ENCODE assay signal across 19 cellular contexts in genomic region chr4:54103190-54103574, GRCh38. TPM values are rescaled to one million over a fixed set of nuclear protein-coding genes. Genes with fewer than 3 reads are reported as not detected.
DNase-seq lines count a peak whose midpoint lies in the region; ATAC-seq and TF ChIP-seq lines count a peak whose summit lies in the region.
"Had no signal": no experiment of that assay in that cellular context is flagged by ENCODE, and none has a peak within 500 bp of the region (broad histone marks: within the 10 kb centered on the region; RNA-seq: fewer than 3 reads in every experiment).

No MANE protein-coding gene starts in this region.

- H3K9me3 ChIP-seq in lower lobe of right lung (no peaks in the 10 kb centered on the region), skeletal muscle tissue (ENCODE audit: control insufficient read depth in 3 of 3, low read length in 3 of 3) (no peaks in the 10 kb centered on the region)
- H3K9me3 ChIP-seq: upper lobe of right lung had no signal

- DNase-seq in NCI-H82 (lab: John Stamatoyannopoulos, UW) (peak; percentile 4), NCI-H82 treated with DMSO at 0.1 percent for 48 hours (lab: John Stamatoyannopoulos, UW; ENCODE audit: unreplicated experiment) (no peak), cerebellar cortex (ENCODE audit: low spot score) (peak; percentile 39), lower lobe of right lung (no peak), DMS 273 (lab: John Stamatoyannopoulos, UW; ENCODE audit: unreplicated experiment) (no peak)
- DNase-seq: activated CD4-positive, alpha-beta T cell treated with anti-CD3 and anti-CD28 coated beads for 48 hours; amniotic stem cell; DMS79 treated with DMSO at 0.1 percent for 48 hours; NCI-H1930; NCI-H69; stimulated activated CD4-positive, alpha-beta T cell treated with anti-CD3 and anti-CD28 coated beads, Interleukin-4, amount 100 ng/mL, for 24 hours had no signal

- H3K27me3 ChIP-seq in lower lobe of right lung (ENCODE audit: low read depth) (peaks cover 97% of the 10 kb centered on the region), skeletal muscle tissue (ENCODE audit: control insufficient read depth in 3 of 3, insufficient read depth in 3 of 3, low read length in 3 of 3) (peaks cover 78 to 86% (median 82%) of the 10 kb centered on the region in 3 donors)

- H3K9ac ChIP-seq in skeletal muscle tissue (ENCODE audit: low read depth in 1 of 3, low read length in 3 of 3), result peak overlapping the region in 1 of 3 donors; percentile 60

- peaks cover 40% of the 10 kb centered on the region for H3K4me1 ChIP-seq in lower lobe of right lung
- peaks cover 23 to 34% (median 34%) of the 10 kb centered on the region in 3 donors for H3K4me1 ChIP-seq in skeletal muscle tissue (ENCODE audit: control insufficient read depth in 3 of 3, insufficient read depth in 3 of 3, low read length in 3 of 3)

- no peak for TF ChIP-seq CTCF in lower lobe of right lung (IDR thresholded peaks at IDR 0.05)

- H3K36me3 ChIP-seq in lower lobe of right lung, result no peaks in the 10 kb centered on the region
- no peaks in the 10 kb centered on the region for H3K36me3 ChIP-seq in skeletal muscle tissue (ENCODE audit: control insufficient read depth in 3 of 3, insufficient read depth in 3 of 3, low read length in 3 of 3)
- H3K36me3 ChIP-seq: upper lobe of right lung had no signal

- intact Hi-C loops in lower lobe of right lung (cut with DNase I), result no loop called here

- no peak overlapping the region for H3K27ac ChIP-seq in lower lobe of right lung
- no peak overlapping the region for H3K27ac ChIP-seq in skeletal muscle tissue (ENCODE audit: low read depth, low read length)
- H3K27ac ChIP-seq: 22Rv1, HL-60, RWPE1, upper lobe of right lung had no signal

- H3K4me3 ChIP-seq in lower lobe of right lung (peak overlapping the region; percentile 19), skeletal muscle tissue (ENCODE audit: low read length in 3 of 3) (peak overlapping the region in 2 of 3 donors; percentile 57 to 63)
- H3K4me3 ChIP-seq: upper lobe of right lung had no signal

- no peak for ATAC-seq in lower lobe of right lung
- ATAC-seq in HG03196 (IDR thresholded peaks at IDR 0.05; ENCODE audit: unreplicated experiment), result no peak
- ATAC-seq in GM19328 (IDR thresholded peaks at IDR 0.05; ENCODE audit: unreplicated experiment), result no peak

RNA-seq across cellular contexts. Expression of gene GSX2, which starts 3.2 kb away (rescaled TPM):
- total RNA-seq in lower lobe of right lung (not detected), skeletal muscle tissue (not detected)
- total RNA-seq: dermis microvascular lymphatic vessel endothelial cell, upper lobe of right lung had no signal

RNA-seq across cellular contexts. Expression of gene CHIC2, which starts 38.8 kb away (rescaled TPM):
- 30.1 TPM for total RNA-seq in lower lobe of right lung
- total RNA-seq in skeletal muscle tissue, result 24.5 TPM

Comparison
In these comparisons a context has a peak if more than half of its experiments do, and no peak if none do; other contexts are left out.
1. DNase-seq: peak in NCI-H82 (single experiment) and cerebellar cortex (single experiment); none in NCI-H82 treated with DMSO at 0.1 percent for 48 hours (single experiment), lower lobe of right lung (single experiment) and DMS 273 (single experiment).